ENCODE assay signal across 8 cellular contexts in genomic region chr17:75667825-75668224, GRCh38. TPM values are rescaled to one million over a fixed set of nuclear protein-coding genes. Genes with fewer than 3 reads are reported as not detected.
A peak's percentile ranks its signal among the peaks of the same experiment; 100 is the strongest.
DNase-seq lines count a peak whose midpoint lies in the region; ATAC-seq and TF ChIP-seq lines count a peak whose summit lies in the region.

No MANE protein-coding gene starts in this region.

- peaks cover 5 to 34% (median 25%) of the 10 kb centered on the region in 4 donors for H3K4me1 ChIP-seq in liver (ENCODE audit: control insufficient read depth in 4 of 4, insufficient read depth in 4 of 4, low read length in 3 of 4)
- peaks cover 16 to 19% of the 10 kb centered on the region in 2 donors for H3K4me1 ChIP-seq in thoracic aorta (ENCODE audit: control insufficient read depth in 1 of 2, low read depth in 2 of 2)

- no peaks in the 10 kb centered on the region for H3K27me3 ChIP-seq in liver (ENCODE audit: control insufficient read depth in 4 of 4, insufficient read depth in 4 of 4, low read length in 3 of 4)
- H3K27me3 ChIP-seq in thoracic aorta (replicated peaks; ENCODE audit: insufficient read depth): no peaks in the 10 kb centered on the region

- H3K9ac ChIP-seq in liver (ENCODE audit: low read depth in 1 of 2, low read length in 2 of 2): peak overlapping the region; percentile 79 to 88

- peaks cover 12 to 39% (median 33%) of the 10 kb centered on the region in 4 donors for H3K36me3 ChIP-seq in liver (ENCODE audit: control insufficient read depth in 4 of 4, insufficient read depth in 3 of 4, low read depth in 1 of 4, low read length in 3 of 4)
- peaks cover 29% of the 10 kb centered on the region for H3K36me3 ChIP-seq in thoracic aorta

- no peak for TF ChIP-seq RAD21 in liver (IDR thresholded peaks at IDR 0.05)

- H3K4me3 ChIP-seq in HFF-Myc (replicated peaks; ENCODE audit: low read depth, low read length): peak overlapping the region; percentile 84
- peak overlapping the region; percentile 100 for H3K4me3 ChIP-seq in astrocyte of the spinal cord (ENCODE audit: low read depth, low read length)
- peak overlapping the region; percentile 65 to 98 (median 97) for H3K4me3 ChIP-seq in liver (ENCODE audit: low read depth in 1 of 3, low read length in 3 of 3)
- peak overlapping the region; percentile 97 for H3K4me3 ChIP-seq in thoracic aorta

- TF ChIP-seq CTCF in HFF-Myc (IDR thresholded peaks at IDR 0.05; ENCODE audit: low read depth, low read length, missing control alignments) (no peak), astrocyte of the spinal cord (IDR thresholded peaks at IDR 0.05; ENCODE audit: low read depth, low read length) (no peak), liver (IDR thresholded peaks at IDR 0.05; ENCODE audit: low read depth, low read length, missing input control) (no peak), thoracic aorta (IDR thresholded peaks at IDR 0.05) (no peak), omental fat pad (IDR thresholded peaks at IDR 0.05) (no peak)

- no peak overlapping the region for H3K27ac ChIP-seq in liver (ENCODE audit: low read depth in 1 of 2, low read length in 2 of 2)
- H3K27ac ChIP-seq in thoracic aorta: peak overlapping the region; percentile 92 to 96

- H3K9me3 ChIP-seq in liver (ENCODE audit: control insufficient read depth in 4 of 4, low read length in 3 of 4): no peaks in the 10 kb centered on the region
- H3K9me3 ChIP-seq in thoracic aorta: no peaks in the 10 kb centered on the region

- DNase-seq in HFF-Myc (ENCODE audit: extremely low read depth, low read depth): no peak
- no peak for DNase-seq in astrocyte of the spinal cord (ENCODE audit: low read depth, low spot score)
- DNase-seq in thoracic aorta (ENCODE audit: low spot score): no peak
- DNase-seq in NCI-H1105 treated with DMSO at 0.1 percent for 48 hours (lab: John Stamatoyannopoulos, UW): no peak
- no peak for DNase-seq in hypothalamus (lab: John Stamatoyannopoulos, UW)
- DNase-seq in omental fat pad (ENCODE audit: low spot score): no peak
- no peak for DNase-seq in RPMI8226

- in situ Hi-C loops in astrocyte of the spinal cord (cut with HindIII; ENCODE audit: low sequenced_read_pairs): no loop called here

- no peak for ATAC-seq in thoracic aorta (ENCODE audit: insufficient number of reproducible peaks, low FRiP score, low read depth)
- no peak for ATAC-seq in omental fat pad (ENCODE audit: low FRiP score)

- WGBS in liver: 6% methylated on average over 4 of the region's 4 CpGs

TF ChIP-seq in liver, 16 proteins besides CTCF, POLR2A, EP300 and RAD21:
- no peak for TF ChIP-seq GABPA (IDR thresholded peaks at IDR 0.05 in 1 of 2, conservative IDR thresholded peaks at IDR 0.05 in 1 of 2)
- no peak for TF ChIP-seq NR2F2 (IDR thresholded peaks at IDR 0.05)
- no peak for TF ChIP-seq ZBTB33 (IDR thresholded peaks at IDR 0.05)
- no peak for TF ChIP-seq HNF4A (conservative IDR thresholded peaks at IDR 0.05)
- no peak for TF ChIP-seq HNF4G (IDR thresholded peaks at IDR 0.05)
- TF ChIP-seq YY1 (IDR thresholded peaks at IDR 0.05): no peak
- TF ChIP-seq MAX (IDR thresholded peaks at IDR 0.05): no peak
- TF ChIP-seq SP1 (IDR thresholded peaks at IDR 0.05): no peak
- no peak for TF ChIP-seq JUND (IDR thresholded peaks at IDR 0.05)
- no peak for TF ChIP-seq RXRA (IDR thresholded peaks at IDR 0.05)
- no peak for TF ChIP-seq REST (IDR thresholded peaks at IDR 0.05)
- no peak for TF ChIP-seq TAF1 (conservative IDR thresholded peaks at IDR 0.05)
- no peak for TF ChIP-seq FOXA2 (IDR thresholded peaks at IDR 0.05)
- TF ChIP-seq FOXA1 (IDR thresholded peaks at IDR 0.05): no peak
- no peak for TF ChIP-seq EGR1 (IDR thresholded peaks at IDR 0.05; ENCODE audit: low read depth in 2 of 2)
- no peak for TF ChIP-seq ATF3 (IDR thresholded peaks at IDR 0.05)

RNA-seq across cellular contexts. Expression of gene SAP30BP, which starts 0.7 kb away (rescaled TPM):
- 10 to 100 TPM; 20.9 to 32.5 TPM for total RNA-seq in liver
- 10 to 100 TPM; 27.9 to 33.4 TPM for polyA plus RNA-seq in liver
- 10 to 100 TPM; 65.1 to 70.4 TPM for total RNA-seq in thoracic aorta
- 100 to 1,000 TPM in 1 of 4 donors, 10 to 100 TPM in 3; 52.9 to 105 (median 68.8) TPM for total RNA-seq in omental fat pad

RNA-seq across cellular contexts. Expression of gene RECQL5, which starts 0.9 kb away (rescaled TPM):
- total RNA-seq in liver (10 to 100 TPM; 12.1 to 15.1 TPM), thoracic aorta (10 to 100 TPM; 12.6 to 29.9 TPM), omental fat pad (10 to 100 TPM; 10.9 to 20.6 (median 13.3) TPM)
- polyA plus RNA-seq in liver: 10 to 100 TPM in 1 of 2 donors, 1 to 10 TPM in 1; 8.3 to 10.9 TPM

RNA-seq across cellular contexts. Expression of gene SMIM5, which starts 34.6 kb away (rescaled TPM):
- total RNA-seq in liver (10 to 100 TPM in 1 of 2 donors, under 1 TPM in 1; 0.25 to 54.9 TPM), thoracic aorta (under 1 TPM; 0.27 to 0.28 TPM), omental fat pad (1 to 10 TPM in 2 of 4 donors, under 1 TPM in 2; 0.31 to 2.0 (median 1.0) TPM)
- under 1 TPM; 0.10 TPM for polyA plus RNA-seq in liver

RNA-seq across cellular contexts. Expression of gene ITGB4, which starts 53.4 kb away (rescaled TPM):
- total RNA-seq in liver (1 to 10 TPM in 1 of 2 donors, under 1 TPM in 1; 0.42 to 1.2 TPM), thoracic aorta (10 to 100 TPM; 11.6 to 21.1 TPM), omental fat pad (10 to 100 TPM; 10.7 to 27.0 (median 17.3) TPM)
- 1 to 10 TPM; 1.3 to 1.4 TPM for polyA plus RNA-seq in liver

Comparison
In these comparisons a context has a peak if more than half of its experiments do, and no peak if none do; other contexts are left out.
1. H3K27ac ChIP-seq: peak in thoracic aorta (2 of 2); none in liver (0 of 2).
2. Peak in every context shown above with its lines, with median percentiles within 50 percentile points of each other: H3K4me3 ChIP-seq.